8 cellular contexts compared by ENCODE assay signal in the genomic region with DNA sequence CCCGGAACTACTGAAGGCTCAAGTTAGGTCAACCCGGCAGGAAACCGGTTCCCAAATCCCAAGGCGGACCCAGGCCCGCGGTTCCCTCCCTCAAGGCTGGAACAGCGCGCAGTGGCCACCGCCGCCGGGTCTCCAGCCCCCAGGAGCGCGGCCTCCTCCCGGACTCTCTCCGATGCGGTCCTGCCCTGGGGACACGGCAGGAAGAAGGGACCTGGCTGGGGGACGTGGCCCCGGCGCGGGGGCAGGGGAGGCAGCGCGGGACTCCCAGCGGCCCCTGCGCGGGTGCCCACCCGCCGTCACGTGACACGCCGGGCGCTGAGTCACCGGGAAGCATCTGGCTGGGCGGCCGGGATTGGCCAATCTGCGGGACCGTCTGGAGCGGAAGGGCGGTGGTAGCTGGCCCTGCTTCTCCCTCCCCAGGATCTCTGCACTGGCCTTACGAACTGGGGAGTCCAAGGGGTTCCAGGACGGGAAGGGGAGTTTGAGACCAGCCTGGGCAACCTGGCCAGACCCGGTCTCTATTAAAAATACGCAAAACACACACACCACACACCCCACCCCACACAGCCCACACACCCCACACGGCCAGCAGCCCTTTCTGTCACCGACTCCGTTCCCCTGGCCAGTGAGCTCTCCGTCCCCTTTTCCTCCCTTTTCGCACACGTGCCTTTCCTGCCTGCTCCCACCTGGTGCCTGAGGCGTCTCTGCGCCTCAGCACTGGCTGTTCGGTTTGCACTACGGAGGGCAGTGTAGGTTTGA. TPM values are rescaled to one million over a fixed set of nuclear protein-coding genes. Genes with fewer than 3 reads are reported as not detected.
A peak's percentile ranks its signal among the peaks of the same experiment; 100 is the strongest.
DNase-seq lines count a peak whose midpoint lies in the region; ATAC-seq and TF ChIP-seq lines count a peak whose summit lies in the region.

No MANE protein-coding gene starts in this region.

- H3K9me3 ChIP-seq in ascending aorta = no peaks in the 10 kb centered on the region

- no peaks in the 10 kb centered on the region for H3K27me3 ChIP-seq in ascending aorta

- TF ChIP-seq CTCF in ascending aorta (IDR thresholded peaks at IDR 0.05) (no peak), retinal pigment epithelial cell (conservative IDR thresholded peaks at IDR 0.05; ENCODE audit: low read depth, low read length) (no peak)

- peak; percentile 85 for ATAC-seq in GM18498 (IDR thresholded peaks at IDR 0.05; ENCODE audit: unreplicated experiment)
- peak; percentile 61 for ATAC-seq in HG02938 (IDR thresholded peaks at IDR 0.05; ENCODE audit: unreplicated experiment)

- no peaks in the 10 kb centered on the region for H3K36me3 ChIP-seq in ascending aorta

- H3K4me3 ChIP-seq in ascending aorta = peak overlapping the region; percentile 73 to 76
- H3K4me3 ChIP-seq in retinal pigment epithelial cell (ENCODE audit: low read length) = peak overlapping the region; percentile 65

- peak; percentile 80 to 91 for DNase-seq in NCI-H1930 (lab: John Stamatoyannopoulos, UW)
- peak; percentile 84 for DNase-seq in T-helper 22 cell (ENCODE audit: low read depth)
- DNase-seq in ascending aorta (ENCODE audit: low spot score in 2 of 2) = peak; percentile 88 to 98
- peak; percentile 95 for DNase-seq in hepatic stellate cell (ENCODE audit: low spot score)
- peak; percentile 77 for DNase-seq in retinal pigment epithelial cell (ENCODE audit: low read depth)
- no peak for DNase-seq in kidney glomerular epithelial cell (lab: John Stamatoyannopoulos, UW)

- intact Hi-C loops in ascending aorta (cut with DNase I) = loop anchor here (2.0 kb wide), 1 partner anchor 59 kb away; no protein-coding TSS in a partner anchor

- peak overlapping the region; percentile 97 to 98 for H3K27ac ChIP-seq in ascending aorta

- H3K4me1 ChIP-seq in ascending aorta = peaks cover 27 to 65% of the 10 kb centered on the region in 2 donors

RNA-seq across cellular contexts. Expression of a gene that starts 21.4 kb away (rescaled TPM):
- 8,553 TPM for total RNA-seq in ascending aorta

RNA-seq across cellular contexts. Expression of a gene that starts 47.4 kb away (rescaled TPM):
- total RNA-seq in ascending aorta = 220 TPM

RNA-seq across cellular contexts. Expression of a gene that starts 54.9 kb away (rescaled TPM):
- total RNA-seq in ascending aorta = 180 TPM
